ENCODE assay signal across 1 cellular context in genomic region chrX:14056201-14056600, GRCh38.
TF ChIP-seq lines count a peak whose summit lies in the region.

No MANE protein-coding gene starts in this region.

TF ChIP-seq in GM23338, 12 proteins besides CTCF, POLR2A, EP300 and RAD21 (continued from another document):
- TF ChIP-seq, protein P1, sequence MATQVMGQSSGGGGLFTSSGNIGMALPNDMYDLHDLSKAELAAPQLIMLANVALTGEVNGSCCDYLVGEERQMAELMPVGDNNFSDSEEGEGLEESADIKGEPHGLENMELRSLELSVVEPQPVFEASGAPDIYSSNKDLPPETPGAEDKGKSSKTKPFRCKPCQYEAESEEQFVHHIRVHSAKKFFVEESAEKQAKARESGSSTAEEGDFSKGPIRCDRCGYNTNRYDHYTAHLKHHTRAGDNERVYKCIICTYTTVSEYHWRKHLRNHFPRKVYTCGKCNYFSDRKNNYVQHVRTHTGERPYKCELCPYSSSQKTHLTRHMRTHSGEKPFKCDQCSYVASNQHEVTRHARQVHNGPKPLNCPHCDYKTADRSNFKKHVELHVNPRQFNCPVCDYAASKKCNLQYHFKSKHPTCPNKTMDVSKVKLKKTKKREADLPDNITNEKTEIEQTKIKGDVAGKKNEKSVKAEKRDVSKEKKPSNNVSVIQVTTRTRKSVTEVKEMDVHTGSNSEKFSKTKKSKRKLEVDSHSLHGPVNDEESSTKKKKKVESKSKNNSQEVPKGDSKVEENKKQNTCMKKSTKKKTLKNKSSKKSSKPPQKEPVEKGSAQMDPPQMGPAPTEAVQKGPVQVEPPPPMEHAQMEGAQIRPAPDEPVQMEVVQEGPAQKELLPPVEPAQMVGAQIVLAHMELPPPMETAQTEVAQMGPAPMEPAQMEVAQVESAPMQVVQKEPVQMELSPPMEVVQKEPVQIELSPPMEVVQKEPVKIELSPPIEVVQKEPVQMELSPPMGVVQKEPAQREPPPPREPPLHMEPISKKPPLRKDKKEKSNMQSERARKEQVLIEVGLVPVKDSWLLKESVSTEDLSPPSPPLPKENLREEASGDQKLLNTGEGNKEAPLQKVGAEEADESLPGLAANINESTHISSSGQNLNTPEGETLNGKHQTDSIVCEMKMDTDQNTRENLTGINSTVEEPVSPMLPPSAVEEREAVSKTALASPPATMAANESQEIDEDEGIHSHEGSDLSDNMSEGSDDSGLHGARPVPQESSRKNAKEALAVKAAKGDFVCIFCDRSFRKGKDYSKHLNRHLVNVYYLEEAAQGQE (IDR thresholded peaks at IDR 0.05; ENCODE audit: unreplicated experiment), result no peak
- TF ChIP-seq ZNF114 (CRISPR knock-in tag; IDR thresholded peaks at IDR 0.05) (no peak), NANOG (IDR thresholded peaks at IDR 0.05; ENCODE audit: borderline replicate concordance) (no peak), POLR2AphosphoS5 (IDR thresholded peaks at IDR 0.05; ENCODE audit: low read depth) (no peak), EZH2 (IDR thresholded peaks at IDR 0.05; ENCODE audit: low read depth, unreplicated experiment) (no peak)
- TF ChIP-seq, protein P2, sequence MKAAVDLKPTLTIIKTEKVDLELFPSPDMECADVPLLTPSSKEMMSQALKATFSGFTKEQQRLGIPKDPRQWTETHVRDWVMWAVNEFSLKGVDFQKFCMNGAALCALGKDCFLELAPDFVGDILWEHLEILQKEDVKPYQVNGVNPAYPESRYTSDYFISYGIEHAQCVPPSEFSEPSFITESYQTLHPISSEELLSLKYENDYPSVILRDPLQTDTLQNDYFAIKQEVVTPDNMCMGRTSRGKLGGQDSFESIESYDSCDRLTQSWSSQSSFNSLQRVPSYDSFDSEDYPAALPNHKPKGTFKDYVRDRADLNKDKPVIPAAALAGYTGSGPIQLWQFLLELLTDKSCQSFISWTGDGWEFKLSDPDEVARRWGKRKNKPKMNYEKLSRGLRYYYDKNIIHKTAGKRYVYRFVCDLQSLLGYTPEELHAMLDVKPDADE (IDR thresholded peaks at IDR 0.05), result no peak
